ENCODE assay signal across 8 cellular contexts in the genomic region with DNA sequence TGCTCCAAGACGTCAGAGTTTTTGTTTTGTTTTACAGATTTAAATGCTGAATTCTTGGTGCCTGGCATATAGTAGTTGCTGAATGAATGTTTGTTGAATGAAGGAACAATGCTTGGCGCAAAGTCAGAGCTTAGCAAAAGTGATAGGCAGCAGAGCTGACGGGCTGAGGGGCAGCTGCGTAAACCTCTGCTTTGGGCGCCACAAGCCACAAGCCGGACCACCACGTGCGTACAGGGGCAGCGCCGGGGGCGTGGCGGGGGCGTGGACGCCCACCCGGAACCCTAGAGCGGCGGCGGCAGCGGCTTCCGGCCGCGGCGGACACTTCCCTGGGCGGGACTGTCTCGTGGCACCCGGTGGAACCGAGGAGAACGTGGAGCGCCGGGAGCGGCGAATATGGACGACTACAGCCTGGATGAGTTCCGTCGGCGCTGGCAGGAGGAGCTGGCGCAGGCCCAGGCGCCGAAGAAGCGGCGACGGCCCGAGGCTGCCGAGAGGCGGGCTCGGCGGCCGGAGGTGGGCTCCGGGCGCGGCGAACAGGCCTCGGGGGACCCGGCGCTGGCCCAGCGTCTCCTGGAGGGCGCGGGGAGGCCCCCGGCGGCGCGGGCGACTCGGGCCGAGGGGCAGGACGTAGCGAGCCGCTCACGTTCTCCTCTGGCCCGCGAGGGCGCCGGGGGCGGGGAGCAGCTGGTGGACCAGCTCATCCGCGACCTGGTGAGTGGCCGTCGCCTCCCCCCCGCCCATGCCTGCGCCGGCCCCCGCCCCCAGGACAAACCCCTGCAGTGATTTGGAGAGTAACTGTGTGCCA. TPM values are rescaled to one million over a fixed set of nuclear protein-coding genes. Genes with fewer than 3 reads are reported as not detected.
A peak's percentile ranks its signal among the peaks of the same experiment; 100 is the strongest.
DNase-seq lines count a peak whose midpoint lies in the region; ATAC-seq and TF ChIP-seq lines count a peak whose summit lies in the region.

A gene with protein sequence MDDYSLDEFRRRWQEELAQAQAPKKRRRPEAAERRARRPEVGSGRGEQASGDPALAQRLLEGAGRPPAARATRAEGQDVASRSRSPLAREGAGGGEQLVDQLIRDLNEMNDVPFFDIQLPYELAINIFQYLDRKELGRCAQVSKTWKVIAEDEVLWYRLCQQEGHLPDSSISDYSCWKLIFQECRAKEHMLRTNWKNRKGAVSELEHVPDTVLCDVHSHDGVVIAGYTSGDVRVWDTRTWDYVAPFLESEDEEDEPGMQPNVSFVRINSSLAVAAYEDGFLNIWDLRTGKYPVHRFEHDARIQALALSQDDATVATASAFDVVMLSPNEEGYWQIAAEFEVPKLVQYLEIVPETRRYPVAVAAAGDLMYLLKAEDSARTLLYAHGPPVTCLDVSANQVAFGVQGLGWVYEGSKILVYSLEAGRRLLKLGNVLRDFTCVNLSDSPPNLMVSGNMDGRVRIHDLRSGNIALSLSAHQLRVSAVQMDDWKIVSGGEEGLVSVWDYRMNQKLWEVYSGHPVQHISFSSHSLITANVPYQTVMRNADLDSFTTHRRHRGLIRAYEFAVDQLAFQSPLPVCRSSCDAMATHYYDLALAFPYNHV (plus strand): TSS at position 306 of the 805 bp plus-strand sequence. CDS start 88 bp downstream, at position 394.

- no peak for TF ChIP-seq CTCF in HL-60 (IDR thresholded peaks at IDR 0.05; ENCODE audit: insufficient read depth, low read length)
- no peak for TF ChIP-seq CTCF in OCI-LY3 (IDR thresholded peaks at IDR 0.05; ENCODE audit: low read depth, low read length)

- peaks cover 34% of the 10 kb centered on the region for H3K4me1 Mint-ChIP-seq in activated T-cell treated with anti-CD3 and anti-CD28 coated beads, Interleukin-2, amount 50 U/mL, for 72 hours (ENCODE audit: low read depth)
- H3K4me1 Mint-ChIP-seq in naive thymus-derived CD4-positive, alpha-beta T cell = peaks cover 21 to 48% (median 39%) of the 10 kb centered on the region in 7 donors
- peaks cover 10 to 39% of the 10 kb centered on the region in 2 donors for H3K4me1 Mint-ChIP-seq in stimulated activated naive B cell treated with anti-CD40 and anti-IgM and Interleukin-4, amounts not matched to agents 10 μg/mL and 1 μg/mL and 100 μg/mL, for 72 hours

- H3K27ac ChIP-seq in HL-60 (replicated peaks) = peak within 1 kb of the TSS; percentile 44
- H3K27ac ChIP-seq in OCI-LY3 (ENCODE audit: low read length) = peak within 1 kb of the TSS; percentile 37
- peak within 1 kb of the TSS; percentile 61 for H3K27ac ChIP-seq in naive thymus-derived CD4-positive, alpha-beta T cell (ENCODE audit: low read depth, low read length)

- peak within 1 kb of the TSS; percentile 98 for H3K4me2 ChIP-seq in OCI-LY3 (ENCODE audit: low read length)

- intact Hi-C loops in naive thymus-derived CD4-positive, alpha-beta T cell (cut with micrococcal nuclease) = loop anchor here (1.0 kb wide), 3 partner anchors 13 to 173 kb away; a partner anchor contains a TSS

- peaks cover 2 to 3% of the 10 kb centered on the region in 2 donors for H3K36me3 Mint-ChIP-seq in activated T-cell treated with anti-CD3 and anti-CD28 coated beads, Interleukin-2, amount 50 U/mL, for 72 hours (ENCODE audit: insufficient read depth in 2 of 2)
- H3K36me3 Mint-ChIP-seq in naive thymus-derived CD4-positive, alpha-beta T cell = peaks cover 2 to 21% (median 6%) of the 10 kb centered on the region in 5 donors
- peaks cover 8 to 23% of the 10 kb centered on the region in 2 donors for H3K36me3 Mint-ChIP-seq in stimulated activated naive B cell treated with anti-CD40 and anti-IgM and Interleukin-4, amounts not matched to agents 10 μg/mL and 1 μg/mL and 100 μg/mL, for 72 hours

- peaks cover 3% of the 10 kb centered on the region for H3K27me3 ChIP-seq in HL-60 (ENCODE audit: insufficient read depth, poor library complexity, severe bottlenecking)
- H3K27me3 ChIP-seq in OCI-LY3 (ENCODE audit: low read depth, low read length) = no peaks in the 10 kb centered on the region
- H3K27me3 ChIP-seq in naive thymus-derived CD4-positive, alpha-beta T cell (ENCODE audit: control insufficient read depth in 2 of 2, insufficient read depth in 2 of 2, low read length in 2 of 2) = no peaks in the 10 kb centered on the region

- H4K20me1 ChIP-seq in OCI-LY3 (ENCODE audit: insufficient read depth, low read length) = peaks cover 8% of the 10 kb centered on the region; the same call in 1 of the 2 replicates

- peak; percentile 93 for ATAC-seq in GM19463 (IDR thresholded peaks at IDR 0.05; ENCODE audit: unreplicated experiment)
- peak; percentile 91 to 97 for ATAC-seq in activated T-cell treated with anti-CD3 and anti-CD28 coated beads, Interleukin-2, amount 50 U/mL, for 72 hours (replicated peaks in 1 of 2)
- peak; percentile 92 for ATAC-seq in naive thymus-derived CD4-positive, alpha-beta T cell
- ATAC-seq in stimulated activated naive B cell treated with anti-CD40 and anti-IgM and Interleukin-4, amounts not matched to agents 10 μg/mL and 1 μg/mL and 100 μg/mL, for 72 hours (replicated peaks) = peak; percentile 95 to 96

- H2AFZ ChIP-seq in OCI-LY3 (ENCODE audit: low read depth, low read length) = peak within 1 kb of the TSS; percentile 96

- H3K4me3 ChIP-seq in HL-60 (replicated peaks; ENCODE audit: insufficient read depth, low read length) = peak within 1 kb of the TSS; percentile 78
- peak within 1 kb of the TSS; percentile 99 for H3K4me3 ChIP-seq in OCI-LY3 (ENCODE audit: low read length)
- peak within 1 kb of the TSS; percentile 65 for H3K4me3 ChIP-seq in naive thymus-derived CD4-positive, alpha-beta T cell (ENCODE audit: low read length)

- peak within 1 kb of the TSS; percentile 51 for H3K27ac Mint-ChIP-seq in activated T-cell treated with anti-CD3 and anti-CD28 coated beads, Interleukin-2, amount 50 U/mL, for 72 hours
- H3K27ac Mint-ChIP-seq in naive thymus-derived CD4-positive, alpha-beta T cell = peak within 1 kb of the TSS; percentile 65 to 91 (median 83)
- H3K27ac Mint-ChIP-seq in stimulated activated naive B cell treated with anti-CD40 and anti-IgM and Interleukin-4, amounts not matched to agents 10 μg/mL and 1 μg/mL and 100 μg/mL, for 72 hours = peak within 1 kb of the TSS; percentile 91

- H3K36me3 ChIP-seq in OCI-LY3 (replicated peaks; ENCODE audit: low read depth, low read length) = peaks cover 11% of the 10 kb centered on the region
- no peaks in the 10 kb centered on the region for H3K36me3 ChIP-seq in naive thymus-derived CD4-positive, alpha-beta T cell (ENCODE audit: control insufficient read depth in 2 of 3, insufficient read depth in 3 of 3, low read length in 3 of 3)

- CTCF ChIA-PET in naive thymus-derived CD4-positive, alpha-beta T cell (lab: Charles Lee) = no interaction called here

- POLR2A ChIA-PET in naive thymus-derived CD4-positive, alpha-beta T cell (lab: Charles Lee) = interaction anchor here (0.9 kb wide), 1 partner anchor 14 kb away, joined by 3 read pairs; no protein-coding TSS in a partner anchor

- no peaks in the 10 kb centered on the region for H3K9me3 Mint-ChIP-seq in activated T-cell treated with anti-CD3 and anti-CD28 coated beads, Interleukin-2, amount 50 U/mL, for 72 hours
- peaks cover 0 to under 1% (median 0%) of the 10 kb centered on the region in 11 donors for H3K9me3 Mint-ChIP-seq in naive thymus-derived CD4-positive, alpha-beta T cell
- no peaks in the 10 kb centered on the region for H3K9me3 Mint-ChIP-seq in stimulated activated naive B cell treated with anti-CD40 and anti-IgM and Interleukin-4, amounts not matched to agents 10 μg/mL and 1 μg/mL and 100 μg/mL, for 72 hours

- DNase-seq in COLO829 (ENCODE audit: low spot score) (peak; percentile 70), HL-60 (ENCODE audit: low read depth in 1 of 2, low spot score in 1 of 2) (peak; percentile 58 to 71), fibroblast of gingiva (ENCODE audit: low read depth) (peak; percentile 71)
- DNase-seq in activated T-cell treated with anti-CD3 and anti-CD28 coated beads, Interleukin-2, amount 50 U/mL, for 72 hours = peak; percentile 65 to 80
- DNase-seq in naive thymus-derived CD4-positive, alpha-beta T cell = peak; percentile 23 to 73 (median 44)
- peak; percentile 76 for DNase-seq in stimulated activated naive B cell treated with anti-CD40 and anti-IgM and Interleukin-4, amounts not matched to agents 10 μg/mL and 1 μg/mL and 100 μg/mL, for 72 hours

- H3K4me1 ChIP-seq in OCI-LY3 (ENCODE audit: low read length) = peaks cover 10% of the 10 kb centered on the region
- peaks cover 0 to 6% of the 10 kb centered on the region in 2 donors for H3K4me1 ChIP-seq in naive thymus-derived CD4-positive, alpha-beta T cell (ENCODE audit: control insufficient read depth in 2 of 2, insufficient read depth in 2 of 2, low read length in 2 of 2)

- H3K4me3 Mint-ChIP-seq in activated T-cell treated with anti-CD3 and anti-CD28 coated beads, Interleukin-2, amount 50 U/mL, for 72 hours = peak within 1 kb of the TSS; percentile 87 to 97
- H3K4me3 Mint-ChIP-seq in naive thymus-derived CD4-positive, alpha-beta T cell = peak within 1 kb of the TSS; percentile 89 to 97 (median 93)
- peak within 1 kb of the TSS; percentile 84 to 87 for H3K4me3 Mint-ChIP-seq in stimulated activated naive B cell treated with anti-CD40 and anti-IgM and Interleukin-4, amounts not matched to agents 10 μg/mL and 1 μg/mL and 100 μg/mL, for 72 hours

- H3K9ac ChIP-seq in OCI-LY3 (ENCODE audit: low read length) = peak within 1 kb of the TSS; percentile 83

- peaks cover 41% of the 10 kb centered on the region for H3K79me2 ChIP-seq in OCI-LY3 (ENCODE audit: low read length)

- H3K9me3 ChIP-seq in OCI-LY3 (ENCODE audit: insufficient read depth, low read length) = no peaks in the 10 kb centered on the region
- no peaks in the 10 kb centered on the region for H3K9me3 ChIP-seq in naive thymus-derived CD4-positive, alpha-beta T cell (ENCODE audit: control insufficient read depth in 2 of 3, low read length in 3 of 3)

- peaks cover 20% of the 10 kb centered on the region for H3K27me3 Mint-ChIP-seq in activated T-cell treated with anti-CD3 and anti-CD28 coated beads, Interleukin-2, amount 50 U/mL, for 72 hours (ENCODE audit: low read depth)
- peaks cover 0 to 30% (median 0%) of the 10 kb centered on the region in 5 donors for H3K27me3 Mint-ChIP-seq in naive thymus-derived CD4-positive, alpha-beta T cell
- H3K27me3 Mint-ChIP-seq in stimulated activated naive B cell treated with anti-CD40 and anti-IgM and Interleukin-4, amounts not matched to agents 10 μg/mL and 1 μg/mL and 100 μg/mL, for 72 hours = no peaks in the 10 kb centered on the region

RNA-seq across cellular contexts. Expression of the gene that starts here (rescaled TPM):
- total RNA-seq in activated T-cell treated with anti-CD3 and anti-CD28 coated beads, Interleukin-2, amount 50 U/mL, for 72 hours = 10 to 100 TPM; 10.0 to 10.4 TPM
- 10 to 100 TPM; 10.8 to 13.2 (median 12.6) TPM for total RNA-seq in naive thymus-derived CD4-positive, alpha-beta T cell
- 1 to 10 TPM; 4.8 to 8.4 TPM for polyA plus RNA-seq in naive thymus-derived CD4-positive, alpha-beta T cell

Comparison
In these comparisons a context has a peak if more than half of its experiments do, and no peak if none do; other contexts are left out.
1. Peak in every context shown above with its lines: DNase-seq, ATAC-seq, H3K4me3 ChIP-seq and H3K27ac ChIP-seq.